In the genomic region with DNA sequence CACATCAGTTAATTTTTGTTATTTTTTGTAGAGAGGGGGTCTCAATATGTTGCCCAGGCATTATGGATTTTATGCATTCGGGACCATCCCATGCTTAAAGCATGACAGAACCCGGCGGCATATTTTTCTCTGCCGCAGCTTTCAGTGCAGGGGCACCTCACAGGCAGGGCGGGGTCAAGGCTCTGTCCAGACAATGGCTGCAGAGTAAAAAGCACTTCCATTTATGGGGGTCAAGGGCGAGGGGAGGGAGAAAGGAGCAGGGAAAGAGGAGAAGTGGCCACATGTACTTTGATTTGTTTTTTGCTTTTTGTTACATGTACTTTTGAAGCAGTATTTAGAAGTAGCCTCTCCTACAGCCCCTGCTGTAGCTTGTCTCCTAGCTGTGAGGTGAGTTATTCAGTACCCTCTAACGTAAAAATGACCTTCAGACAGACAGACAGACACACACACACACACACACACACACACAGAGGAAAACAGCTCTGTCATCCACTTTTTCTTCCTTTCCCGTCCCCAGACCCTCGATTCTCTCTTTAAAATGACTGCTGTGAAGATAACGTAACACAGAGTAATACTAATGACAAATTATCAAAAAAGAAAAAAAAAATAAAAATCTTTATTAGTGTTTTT, we compare ENCODE assay signal across 2 cellular contexts.
TF ChIP-seq lines count a peak whose summit lies in the region.

No MANE protein-coding gene starts in this region.

TF ChIP-seq in HCT116, 20 proteins besides CTCF, POLR2A, EP300 and RAD21 (continued from another document):
- no peak for TF ChIP-seq REST (IDR thresholded peaks at IDR 0.05; ENCODE audit: low read depth)
- no peak for TF ChIP-seq MAX (IDR thresholded peaks at IDR 0.05)
- TF ChIP-seq CBX3 (IDR thresholded peaks at IDR 0.05; ENCODE audit: low read depth): no peak
- no peak for TF ChIP-seq EZH2 (IDR thresholded peaks at IDR 0.05)
- no peak for TF ChIP-seq FOSL1 (IDR thresholded peaks at IDR 0.05; ENCODE audit: low read depth)
- TF ChIP-seq, protein P1, sequence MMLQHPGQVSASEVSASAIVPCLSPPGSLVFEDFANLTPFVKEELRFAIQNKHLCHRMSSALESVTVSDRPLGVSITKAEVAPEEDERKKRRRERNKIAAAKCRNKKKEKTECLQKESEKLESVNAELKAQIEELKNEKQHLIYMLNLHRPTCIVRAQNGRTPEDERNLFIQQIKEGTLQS (IDR thresholded peaks at IDR 0.05): no peak
- TF ChIP-seq EZH2phosphoT487 (IDR thresholded peaks at IDR 0.05; ENCODE audit: borderline replicate concordance): no peak
- no peak for TF ChIP-seq ZFX (IDR thresholded peaks at IDR 0.05)
- TF ChIP-seq JUND (IDR thresholded peaks at IDR 0.05): no peak
- no peak for TF ChIP-seq EGR1 (IDR thresholded peaks at IDR 0.05; ENCODE audit: low read depth)
- TF ChIP-seq SRF (IDR thresholded peaks at IDR 0.05; ENCODE audit: low read depth): no peak
- no peak for TF ChIP-seq POLR2AphosphoS5 (IDR thresholded peaks at IDR 0.05; ENCODE audit: low read depth, low read length)

TF ChIP-seq in WTC11, 78 proteins besides CTCF, POLR2A, EP300 and RAD21 (continued from another document):
- TF ChIP-seq, protein P2, sequence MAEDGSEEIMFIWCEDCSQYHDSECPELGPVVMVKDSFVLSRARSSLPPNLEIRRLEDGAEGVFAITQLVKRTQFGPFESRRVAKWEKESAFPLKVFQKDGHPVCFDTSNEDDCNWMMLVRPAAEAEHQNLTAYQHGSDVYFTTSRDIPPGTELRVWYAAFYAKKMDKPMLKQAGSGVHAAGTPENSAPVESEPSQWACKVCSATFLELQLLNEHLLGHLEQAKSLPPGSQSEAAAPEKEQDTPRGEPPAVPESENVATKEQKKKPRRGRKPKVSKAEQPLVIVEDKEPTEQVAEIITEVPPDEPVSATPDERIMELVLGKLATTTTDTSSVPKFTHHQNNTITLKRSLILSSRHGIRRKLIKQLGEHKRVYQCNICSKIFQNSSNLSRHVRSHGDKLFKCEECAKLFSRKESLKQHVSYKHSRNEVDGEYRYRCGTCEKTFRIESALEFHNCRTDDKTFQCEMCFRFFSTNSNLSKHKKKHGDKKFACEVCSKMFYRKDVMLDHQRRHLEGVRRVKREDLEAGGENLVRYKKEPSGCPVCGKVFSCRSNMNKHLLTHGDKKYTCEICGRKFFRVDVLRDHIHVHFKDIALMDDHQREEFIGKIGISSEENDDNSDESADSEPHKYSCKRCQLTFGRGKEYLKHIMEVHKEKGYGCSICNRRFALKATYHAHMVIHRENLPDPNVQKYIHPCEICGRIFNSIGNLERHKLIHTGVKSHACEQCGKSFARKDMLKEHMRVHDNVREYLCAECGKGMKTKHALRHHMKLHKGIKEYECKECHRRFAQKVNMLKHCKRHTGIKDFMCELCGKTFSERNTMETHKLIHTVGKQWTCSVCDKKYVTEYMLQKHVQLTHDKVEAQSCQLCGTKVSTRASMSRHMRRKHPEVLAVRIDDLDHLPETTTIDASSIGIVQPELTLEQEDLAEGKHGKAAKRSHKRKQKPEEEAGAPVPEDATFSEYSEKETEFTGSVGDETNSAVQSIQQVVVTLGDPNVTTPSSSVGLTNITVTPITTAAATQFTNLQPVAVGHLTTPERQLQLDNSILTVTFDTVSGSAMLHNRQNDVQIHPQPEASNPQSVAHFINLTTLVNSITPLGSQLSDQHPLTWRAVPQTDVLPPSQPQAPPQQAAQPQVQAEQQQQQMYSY (CRISPR knock-in tag; IDR thresholded peaks at IDR 0.05): no peak
- no peak for TF ChIP-seq ATF6 (CRISPR knock-in tag; IDR thresholded peaks at IDR 0.05)
- TF ChIP-seq CBFB (CRISPR knock-in tag; IDR thresholded peaks at IDR 0.05; ENCODE audit: low read depth): no peak
- no peak for TF ChIP-seq PRRX2 (CRISPR knock-in tag; IDR thresholded peaks at IDR 0.05)
- TF ChIP-seq NFE2L1 (CRISPR knock-in tag; IDR thresholded peaks at IDR 0.05): no peak
- no peak for TF ChIP-seq NFATC4 (CRISPR knock-in tag; IDR thresholded peaks at IDR 0.05)
- TF ChIP-seq ZNF671 (CRISPR knock-in tag; IDR thresholded peaks at IDR 0.05): no peak
TF ChIP-seq in WTC11: peak in this region for 0.
